ENCODE assay signal across 18 cellular contexts in genomic region chr13:33842207-33842606, GRCh38. TPM values are rescaled to one million over a fixed set of nuclear protein-coding genes. Genes with fewer than 3 reads are reported as not detected.
DNase-seq lines count a peak whose midpoint lies in the region; ATAC-seq, FAIRE-seq and TF ChIP-seq lines count a peak whose summit lies in the region.
"Had no signal": no experiment of that assay in that cellular context is flagged by ENCODE, and none has a peak within 500 bp of the region (broad histone marks: within the 10 kb centered on the region; RNA-seq: fewer than 3 reads in every experiment).

No MANE protein-coding gene starts in this region.

- H3K4me3 Mint-ChIP-seq in HFFc6 (no peak overlapping the region), astrocyte (ENCODE audit: unreplicated experiment) (no peak overlapping the region)
- H3K4me3 Mint-ChIP-seq: CD4-positive, alpha-beta T cell had no signal

- H3K27ac Mint-ChIP-seq in HFFc6 (peak overlapping the region; percentile 8; the same call in 1 of the 2 replicates), astrocyte (ENCODE audit: unreplicated experiment) (no peak overlapping the region)
- H3K27ac Mint-ChIP-seq: CD4-positive, alpha-beta T cell had no signal

- H3K27me3 Mint-ChIP-seq in HFFc6 (ENCODE audit: insufficient read depth) (no peaks in the 10 kb centered on the region), astrocyte (ENCODE audit: low read depth, unreplicated experiment) (no peaks in the 10 kb centered on the region)
- H3K27me3 Mint-ChIP-seq: CD4-positive, alpha-beta T cell had no signal

- H3K36me3 Mint-ChIP-seq in HFFc6 (ENCODE audit: low read depth), result 0 out of 2 replicates have a peak, but pooled peaks cover 8% of the 10 kb centered on the region
- no peaks in the 10 kb centered on the region for H3K36me3 Mint-ChIP-seq in astrocyte (ENCODE audit: low read depth, unreplicated experiment)

- TF ChIP-seq POLR2A in GM12892 (IDR thresholded peaks at IDR 0.05; ENCODE audit: low read depth, low read length), result peak; percentile 40; the same call in 1 of the 2 replicates

- no peaks in the 10 kb centered on the region for H3K79me2 ChIP-seq in astrocyte (ENCODE audit: insufficient read depth, low read length)

- in situ Hi-C loops in brain microvascular endothelial cell (cut with HindIII; ENCODE audit: low pct_ligation_motif_present, low sequenced_read_pairs), result no loop called here

- no peaks in the 10 kb centered on the region for H3K36me3 ChIP-seq in astrocyte (ENCODE audit: insufficient read depth, low read length)
- H3K36me3 ChIP-seq in brain microvascular endothelial cell (replicated peaks), result no peaks in the 10 kb centered on the region

- H3K9me3 Mint-ChIP-seq in HFFc6, result no peaks in the 10 kb centered on the region
- no peaks in the 10 kb centered on the region for H3K9me3 Mint-ChIP-seq in astrocyte (ENCODE audit: unreplicated experiment)
- H3K9me3 Mint-ChIP-seq: CD4-positive, alpha-beta T cell had no signal

- TF ChIP-seq CTCF in HFFc6 (IDR thresholded peaks at IDR 0.05) (no peak), astrocyte (IDR thresholded peaks at IDR 0.05; ENCODE audit: insufficient read depth, low read depth, low read length) (no peak), brain microvascular endothelial cell (IDR thresholded peaks at IDR 0.05; ENCODE audit: low read depth, low read length, missing control alignments) (no peak)

- ATAC-seq in GM21619 (IDR thresholded peaks at IDR 0.05; ENCODE audit: unreplicated experiment), result no peak
- ATAC-seq: A549, HCT116, HepG2 had no signal

- no peak overlapping the region for H2AFZ ChIP-seq in astrocyte (ENCODE audit: low read depth, low read length)

- no peaks in the 10 kb centered on the region for H3K4me1 ChIP-seq in astrocyte (ENCODE audit: insufficient read depth, low read length)

- H3K4me1 Mint-ChIP-seq in HFFc6 (ENCODE audit: low read depth) (peaks cover 6% of the 10 kb centered on the region; the same call in 1 of the 2 replicates), astrocyte (ENCODE audit: low read depth, unreplicated experiment) (peaks cover 4% of the 10 kb centered on the region)

- H3K27me3 ChIP-seq in astrocyte (ENCODE audit: insufficient read depth, low read length), result no peaks in the 10 kb centered on the region
- no peaks in the 10 kb centered on the region for H3K27me3 ChIP-seq in brain microvascular endothelial cell (replicated peaks)

- H3K9me3 ChIP-seq in astrocyte (ENCODE audit: insufficient read depth, low read depth, low read length), result no peaks in the 10 kb centered on the region
- H3K9me3 ChIP-seq: A549, Caco-2 had no signal

- DNase-seq in GM12892 (ENCODE audit: insufficient read length), result no peak
- DNase-seq in HFFc6, result no peak
- DNase-seq in astrocyte (ENCODE audit: low read depth), result peak; percentile 37
- DNase-seq in brain microvascular endothelial cell, result no peak
- DNase-seq in cortex of kidney (lab: John Stamatoyannopoulos, UW), result no peak
- DNase-seq: AML-193; Caco-2; CD4-positive, alpha-beta T cell; GOT3; H7; KG1 had no signal

- no peak overlapping the region for H3K27ac ChIP-seq in astrocyte (ENCODE audit: low read depth, low read length)
- H3K27ac ChIP-seq in brain microvascular endothelial cell, result no peak overlapping the region
- H3K27ac ChIP-seq: A549, C4-2B had no signal

- no peak overlapping the region for H3K4me2 ChIP-seq in astrocyte (ENCODE audit: low read length)
- H3K4me2 ChIP-seq: A549 had no signal

- H4K20me1 ChIP-seq in astrocyte (ENCODE audit: insufficient read depth, low read length), result no peaks in the 10 kb centered on the region

- H3K4me3 ChIP-seq in astrocyte (ENCODE audit: insufficient read depth, low read depth, low read length) (no peak overlapping the region), brain microvascular endothelial cell (ENCODE audit: low read depth, low read length) (no peak overlapping the region)
- H3K4me3 ChIP-seq: A549 had no signal

- H3K9ac ChIP-seq in astrocyte (ENCODE audit: low read length), result no peak overlapping the region

- no peak for FAIRE-seq in GM12892 (lab: Jason Lieb, UNC)
- no peak for FAIRE-seq in astrocyte (lab: Jason Lieb, UNC)
- FAIRE-seq: A549, D721Med, GM19239, HepG2 had no signal

RNA-seq across cellular contexts. Expression of gene RFC3, which starts 24.3 kb away (rescaled TPM):
- polyA plus RNA-seq in GM12892 (2012; ENCODE audit: missing spikeins), result 35.4 TPM
- total RNA-seq in HFFc6 (2021; fragmentation: NEBNext Ultra II Directional; extraction: Animal tissue kit (Norgen Biotek cat#: 25700)), result 10 to 100 TPM in 5 of 6 experiments, 1 to 10 TPM in 1; 8.8 to 16.2 (median 15.1) TPM
- total RNA-seq in astrocyte, result 5.4 and 8.2 TPM in 2 replicates
